ENCODE assay signal across 11 cellular contexts in genomic region chr1:99751877-99752504, GRCh38. TPM values are rescaled to one million over a fixed set of nuclear protein-coding genes. Genes with fewer than 3 reads are reported as not detected.
DNase-seq lines count a peak whose midpoint lies in the region; ATAC-seq and TF ChIP-seq lines count a peak whose summit lies in the region.
"Had no signal": no experiment of that assay in that cellular context is flagged by ENCODE, and none has a peak within 500 bp of the region (broad histone marks: within the 10 kb centered on the region; RNA-seq: fewer than 3 reads in every experiment).

No MANE protein-coding gene starts in this region.

- peaks cover 19% of the 10 kb centered on the region for H3K4me1 Mint-ChIP-seq in activated CD4-positive, alpha-beta memory T cell treated with anti-CD3 and anti-CD28 coated beads for 36 hours (ENCODE audit: low read depth)
- H3K4me1 Mint-ChIP-seq in activated CD4-positive, alpha-beta memory T cell treated with anti-CD3 and anti-CD28 coated beads, Interleukin-2, amount 10 ng/mL, durations not matched to agents 7 days and 5 days: peaks cover 11% of the 10 kb centered on the region
- H3K4me1 Mint-ChIP-seq: neural crest cell had no signal

- peaks cover 9% of the 10 kb centered on the region for H3K4me1 ChIP-seq in osteoblast (ENCODE audit: insufficient read depth, low read length)

- no peaks in the 10 kb centered on the region for H3K9me3 Mint-ChIP-seq in activated CD4-positive, alpha-beta memory T cell treated with anti-CD3 and anti-CD28 coated beads for 36 hours
- H3K9me3 Mint-ChIP-seq in activated CD4-positive, alpha-beta memory T cell treated with anti-CD3 and anti-CD28 coated beads, Interleukin-2, amount 10 ng/mL, durations not matched to agents 7 days and 5 days: no peaks in the 10 kb centered on the region
- H3K9me3 Mint-ChIP-seq: neural crest cell had no signal

- H3K4me3 Mint-ChIP-seq in activated CD4-positive, alpha-beta memory T cell treated with anti-CD3 and anti-CD28 coated beads for 36 hours: no peak overlapping the region
- no peak overlapping the region for H3K4me3 Mint-ChIP-seq in activated CD4-positive, alpha-beta memory T cell treated with anti-CD3 and anti-CD28 coated beads, Interleukin-2, amount 10 ng/mL, durations not matched to agents 7 days and 5 days
- H3K4me3 Mint-ChIP-seq: neural crest cell had no signal

- no peaks in the 10 kb centered on the region for H3K79me2 ChIP-seq in osteoblast (ENCODE audit: insufficient read depth, low read length)

- POLR2A ChIA-PET in activated CD4-positive, alpha-beta memory T cell treated with anti-CD3 and anti-CD28 coated beads for 36 hours (lab: Charles Lee): no interaction called here
- POLR2A ChIA-PET in activated CD4-positive, alpha-beta memory T cell treated with anti-CD3 and anti-CD28 coated beads, Interleukin-2, amount 10 ng/mL, durations not matched to agents 7 days and 5 days (lab: Charles Lee): no interaction called here

- H3K27me3 Mint-ChIP-seq in activated CD4-positive, alpha-beta memory T cell treated with anti-CD3 and anti-CD28 coated beads for 36 hours: no peaks in the 10 kb centered on the region
- H3K27me3 Mint-ChIP-seq in activated CD4-positive, alpha-beta memory T cell treated with anti-CD3 and anti-CD28 coated beads, Interleukin-2, amount 10 ng/mL, durations not matched to agents 7 days and 5 days: peaks cover 14% of the 10 kb centered on the region

- no peaks in the 10 kb centered on the region for H3K9me3 ChIP-seq in osteoblast (ENCODE audit: low read depth, low read length)

- intact Hi-C loops in activated CD4-positive, alpha-beta memory T cell treated with anti-CD3 and anti-CD28 coated beads for 36 hours (cut with micrococcal nuclease): loop anchor here (2.0 kb wide), 1 partner anchor 35 kb away; no protein-coding TSS in a partner anchor

- no peak overlapping the region for H3K4me2 ChIP-seq in osteoblast (ENCODE audit: insufficient read depth, low read length)

- H3K27ac Mint-ChIP-seq in activated CD4-positive, alpha-beta memory T cell treated with anti-CD3 and anti-CD28 coated beads for 36 hours: no peak overlapping the region
- H3K27ac Mint-ChIP-seq in activated CD4-positive, alpha-beta memory T cell treated with anti-CD3 and anti-CD28 coated beads, Interleukin-2, amount 10 ng/mL, durations not matched to agents 7 days and 5 days: no peak overlapping the region

- no peaks in the 10 kb centered on the region for H3K36me3 ChIP-seq in osteoblast (ENCODE audit: insufficient read depth, low read length)

- TF ChIP-seq CTCF in osteoblast (IDR thresholded peaks at IDR 0.05; ENCODE audit: extremely low read depth, low read depth, low read length): no peak

- CTCF ChIA-PET in activated CD4-positive, alpha-beta memory T cell treated with anti-CD3 and anti-CD28 coated beads for 36 hours (lab: Charles Lee): no interaction called here
- CTCF ChIA-PET in activated CD4-positive, alpha-beta memory T cell treated with anti-CD3 and anti-CD28 coated beads, Interleukin-2, amount 10 ng/mL, durations not matched to agents 7 days and 5 days (lab: Charles Lee): no interaction called here

- H4K20me1 ChIP-seq in osteoblast (ENCODE audit: insufficient read depth, low read length): no peaks in the 10 kb centered on the region

- no peaks in the 10 kb centered on the region for H3K27me3 ChIP-seq in osteoblast (ENCODE audit: insufficient read depth, low read length)

- peak; percentile 25 for DNase-seq in activated CD4-positive, alpha-beta memory T cell treated with anti-CD3 and anti-CD28 coated beads for 36 hours
- DNase-seq in activated CD4-positive, alpha-beta memory T cell treated with anti-CD3 and anti-CD28 coated beads, Interleukin-2, amount 10 ng/mL, durations not matched to agents 7 days and 5 days: no peak
- DNase-seq in osteoblast (ENCODE audit: insufficient read length, low spot score, missing footprints) (no peak), NCI-H187 treated with DMSO at 0.1 percent for 48 hours (lab: John Stamatoyannopoulos, UW) (no peak), NCI-H82 (lab: John Stamatoyannopoulos, UW) (no peak), cerebellum (ENCODE audit: low spot score) (no peak)
- DNase-seq: hypothalamus had no signal

- H3K36me3 Mint-ChIP-seq in activated CD4-positive, alpha-beta memory T cell treated with anti-CD3 and anti-CD28 coated beads for 36 hours: no peaks in the 10 kb centered on the region
- no peaks in the 10 kb centered on the region for H3K36me3 Mint-ChIP-seq in activated CD4-positive, alpha-beta memory T cell treated with anti-CD3 and anti-CD28 coated beads, Interleukin-2, amount 10 ng/mL, durations not matched to agents 7 days and 5 days (ENCODE audit: low read depth)

- ATAC-seq in GM21737 (IDR thresholded peaks at IDR 0.05; ENCODE audit: unreplicated experiment): peak; percentile 60
- peak; percentile 85 for ATAC-seq in HG03354 (IDR thresholded peaks at IDR 0.05; ENCODE audit: poor library complexity, severe bottlenecking, unreplicated experiment)
- ATAC-seq: Right ventricle myocardium inferior had no signal

- no peak overlapping the region for H3K4me3 ChIP-seq in osteoblast (ENCODE audit: insufficient read depth, low read length)

- no peak overlapping the region for H3K27ac ChIP-seq in osteoblast (ENCODE audit: low read depth, low read length)

- peak overlapping the region; percentile 61 for H2AFZ ChIP-seq in osteoblast (ENCODE audit: low read length)

RNA-seq across cellular contexts. Expression of gene FRRS1, which starts 14.4 kb away (rescaled TPM):
- total RNA-seq in activated CD4-positive, alpha-beta memory T cell treated with anti-CD3 and anti-CD28 coated beads for 36 hours: under 1 TPM; 0.64 to 0.77 TPM
- 1 to 10 TPM; 1.2 to 1.7 TPM for total RNA-seq in activated CD4-positive, alpha-beta memory T cell treated with anti-CD3 and anti-CD28 coated beads, Interleukin-2, amount 10 ng/mL, durations not matched to agents 7 days and 5 days
- 23.2 and 28.9 TPM in 2 replicates for total RNA-seq in osteoblast
- total RNA-seq in cerebellum: 1.9 TPM
